Comparison of ENCODE assay signal across 25 cellular contexts in the genomic region with DNA sequence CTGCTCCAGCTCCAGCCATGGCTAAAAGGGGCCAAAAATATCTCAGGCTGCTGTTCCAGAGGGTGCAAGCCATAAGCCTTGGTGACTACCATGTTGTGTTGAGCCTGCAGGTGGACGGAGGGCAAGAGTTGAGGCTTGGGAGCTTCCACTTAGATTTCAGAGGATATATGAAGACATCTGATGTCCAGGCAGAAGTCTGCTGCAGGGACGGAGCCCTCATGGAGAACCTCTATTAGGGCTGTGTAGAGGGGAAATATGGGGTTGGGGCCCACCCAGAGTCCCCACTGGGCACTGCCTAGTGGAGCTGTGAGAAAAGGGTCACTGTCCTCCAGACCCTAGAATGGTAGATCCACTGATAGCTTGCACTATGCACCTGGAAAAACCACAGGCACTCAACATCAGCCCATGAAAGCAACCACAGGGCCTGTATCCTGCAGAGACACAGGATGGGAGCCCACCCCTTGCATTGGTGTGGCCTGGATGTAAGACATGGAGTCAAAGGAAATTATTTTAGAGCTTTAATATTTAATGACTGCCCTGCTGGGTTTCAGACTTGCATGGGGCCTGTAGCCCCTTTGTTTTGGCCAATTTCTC.
DNase-seq lines count a peak whose midpoint lies in the region; ATAC-seq, FAIRE-seq and TF ChIP-seq lines count a peak whose summit lies in the region.
"Had no signal": no experiment of that assay in that cellular context is flagged by ENCODE, and none has a peak within 500 bp of the region (broad histone marks: within the 10 kb centered on the region; RNA-seq: fewer than 3 reads in every experiment).

No MANE protein-coding gene starts in this region.

- TF ChIP-seq RAD21 in GM12878 (IDR thresholded peaks at IDR 0.05; ENCODE audit: insufficient read depth, low read depth, low read length): no peak

- POLR2A ChIA-PET in GM12878 (lab: Charles Lee): no interaction called here

- H3K27ac ChIP-seq in BLaER1 (no peak overlapping the region), GM12878 (ENCODE audit: control insufficient read depth, insufficient read depth) (no peak overlapping the region), lung (ENCODE audit: low read depth in 1 of 2, low read length in 1 of 2) (no peak overlapping the region), sigmoid colon (no peak overlapping the region)
- H3K27ac ChIP-seq: GM23248, RWPE1 had no signal

- H4K20me1 ChIP-seq in BLaER1 (no peaks in the 10 kb centered on the region), GM12878 (ENCODE audit: control insufficient read depth, insufficient read depth) (no peaks in the 10 kb centered on the region)

- H3K9ac ChIP-seq in BLaER1 (no peak overlapping the region), GM12878 (ENCODE audit: control insufficient read depth, insufficient read depth, low read length) (no peak overlapping the region)
- H3K9ac ChIP-seq: GM23248 had no signal

- TF ChIP-seq CTCF in GM12878 (IDR thresholded peaks at IDR 0.05 in 2 of 3, conservative IDR thresholded peaks at IDR 0.05 in 1 of 3; ENCODE audit: control insufficient read depth in 2 of 3, extremely low read depth in 1 of 3, insufficient read depth in 1 of 3, low read depth in 3 of 3, low read length in 3 of 3) (no peak), lung (IDR thresholded peaks at IDR 0.05; ENCODE audit: control extremely low read depth, extremely low read depth) (no peak), sigmoid colon (IDR thresholded peaks at IDR 0.05) (no peak)

- H3K4me2 ChIP-seq in BLaER1 (no peak overlapping the region), GM12878 (ENCODE audit: control insufficient read depth, insufficient read depth) (no peak overlapping the region)

- H2AFZ ChIP-seq in GM12878 (ENCODE audit: control insufficient read depth, low read depth, low read length): no peak overlapping the region
- H2AFZ ChIP-seq: GM23248 had no signal

- SMC1A ChIA-PET in GM12878 (lab: Charles Lee; ENCODE audit: uncharacterized antibody, unreplicated experiment): no interaction called here

- CTCF ChIA-PET in GM12878 (lab: Yijun Ruan, JAX): no interaction called here

- no peak for TF ChIP-seq EP300 in GM12878 (IDR thresholded peaks at IDR 0.05; ENCODE audit: borderline replicate concordance in 1 of 2, control insufficient read depth in 1 of 2, low read depth in 2 of 2, low read length in 2 of 2)
- no peak for TF ChIP-seq EP300 in sigmoid colon (IDR thresholded peaks at IDR 0.05)

- DNase-seq in DMS53 (lab: John Stamatoyannopoulos, UW) (peak; percentile 19), DMS53 treated with DMSO at 0.1 percent for 48 hours (lab: John Stamatoyannopoulos, UW; ENCODE audit: unreplicated experiment) (no peak), GM12878 (ENCODE audit: low read depth, low spot score) (no peak), lung (ENCODE audit: low spot score) (no peak), sigmoid colon (no peak), NCI-H69 (lab: John Stamatoyannopoulos, UW) (no peak)
- DNase-seq: 8988T; C1 segment of cervical spinal cord; Caco-2; CD4-positive, alpha-beta memory T cell; GM23248; H7; KBM-7; NCI-H1105 treated with DMSO at 0.1 percent for 48 hours; NCI-H2029; NCI-H2171; NCI-H345; NCI-H510A treated with DMSO at 0.1 percent for 48 hours; NCI-H774; SHP77; T-cell had no signal

- WGBS in GM12878 (ENCODE audit: insufficient coverage, insufficient replicate concordance, low lambda C conversion rate, missing lambda C conversion rate): 42% methylated on average over 2 of the region's 2 CpGs
- 93 to 95% methylated on average over 2 of the region's 2 CpGs for WGBS in lung, 2 donors
- 93 to 97% methylated on average over 2 of the region's 2 CpGs for WGBS in sigmoid colon, 2 donors

- no peak for ATAC-seq in GM12878
- no peak for ATAC-seq in lung (ENCODE audit: insufficient read depth, low FRiP score)
- ATAC-seq in HG02938 (IDR thresholded peaks at IDR 0.05; ENCODE audit: unreplicated experiment): no peak
- ATAC-seq: Panc1, T-cell had no signal

- no TSS peak for BruUV-seq in GM12878 (replicated peaks; lab: Mats Ljungman, UMichigan)

- FAIRE-seq in GM12878 (lab: Jason Lieb, UNC): no peak

- no peaks in the 10 kb centered on the region for H3K79me2 ChIP-seq in GM12878 (ENCODE audit: control insufficient read depth, insufficient read depth, low read length)

- RAD21 ChIA-PET in GM12878 (lab: Charles Lee; ENCODE audit: unreplicated experiment): no interaction called here

- H3K4me3 ChIP-seq in BLaER1 (peak overlapping the region; percentile 23; the same call in 1 of the 2 replicates), GM12878 (no peak overlapping the region), lung (peak overlapping the region; percentile 7), sigmoid colon (no peak overlapping the region)
- H3K4me3 ChIP-seq: GM23248 had no signal

- in situ Hi-C loops in GM12878 (cut with MboI): loop anchor here (10.0 to 25.0 kb wide), 2 partner anchors 50 to 647 kb away; no protein-coding TSS in a partner anchor

- peaks cover 74% of the 10 kb centered on the region for H3K9me3 ChIP-seq in BLaER1
- H3K9me3 ChIP-seq in GM12878 (replicated peaks; ENCODE audit: control insufficient read depth, insufficient read depth, low read length): peaks cover 2% of the 10 kb centered on the region; the same call in 1 of the 3 replicates
- H3K9me3 ChIP-seq in lung (ENCODE audit: control insufficient read depth in 2 of 2, insufficient read depth in 1 of 2, low read length in 1 of 2): peaks cover 0 to 8% of the 10 kb centered on the region in 2 donors
- peaks cover 0 to 19% (median 6%) of the 10 kb centered on the region in 4 donors for H3K9me3 ChIP-seq in sigmoid colon

- H3K4me1 ChIP-seq in BLaER1: peaks cover 34% of the 10 kb centered on the region
- no peaks in the 10 kb centered on the region; the same call in 1 of the 2 replicates for H3K4me1 ChIP-seq in GM12878 (ENCODE audit: control insufficient read depth, insufficient read depth, low read length)
- peaks cover 0 to 2% of the 10 kb centered on the region in 2 donors for H3K4me1 ChIP-seq in lung (ENCODE audit: control insufficient read depth in 2 of 2, insufficient read depth in 2 of 2, low read length in 2 of 2)
- no peaks in the 10 kb centered on the region for H3K4me1 ChIP-seq in sigmoid colon
- H3K4me1 ChIP-seq: Caco-2 had no signal

- H3K36me3 ChIP-seq in BLaER1: peaks cover 75% of the 10 kb centered on the region
- no peaks in the 10 kb centered on the region for H3K36me3 ChIP-seq in GM12878 (ENCODE audit: control insufficient read depth in 2 of 2, insufficient read depth in 2 of 2, low read length in 1 of 2)
- peaks cover 0 to 13% of the 10 kb centered on the region in 2 donors for H3K36me3 ChIP-seq in lung (ENCODE audit: control insufficient read depth in 2 of 2, insufficient read depth in 2 of 2, low read length in 2 of 2)
- peaks cover 8 to 69% (median 25%) of the 10 kb centered on the region in 4 donors for H3K36me3 ChIP-seq in sigmoid colon

- TF ChIP-seq POLR2A in GM12878 (IDR thresholded peaks at IDR 0.05; ENCODE audit: low read depth, low read length): no peak
- TF ChIP-seq POLR2A in sigmoid colon (IDR thresholded peaks at IDR 0.05): no peak

- intact Hi-C loops in GM12878 (cut with micrococcal nuclease; ENCODE audit: unreplicated experiment) (no loop called here), sigmoid colon (cut with DNase I) (no loop called here)

- H3K27me3 ChIP-seq in BLaER1 (no peaks in the 10 kb centered on the region; the same call in 1 of the 2 replicates), GM12878 (replicated peaks in 1 of 2; ENCODE audit: control insufficient read depth in 2 of 2, insufficient read depth in 2 of 2, low read length in 1 of 2) (no peaks in the 10 kb centered on the region), lung (ENCODE audit: control insufficient read depth, insufficient read depth) (no peaks in the 10 kb centered on the region), sigmoid colon (no peaks in the 10 kb centered on the region)

TF ChIP-seq in GM12878, 131 proteins besides CTCF, POLR2A, EP300 and RAD21:
- TF ChIP-seq ESRRA (IDR thresholded peaks at IDR 0.05; ENCODE audit: low read length): no peak
- TF ChIP-seq BRCA1 (IDR thresholded peaks at IDR 0.05; ENCODE audit: low read depth, low read length): no peak
- TF ChIP-seq TBL1XR1 (IDR thresholded peaks at IDR 0.05; ENCODE audit: low read depth, low read length): no peak
- 0 out of 2 replicates have a peak, but pooled peaks have one; percentile 68 for TF ChIP-seq CBX5 (IDR thresholded peaks at IDR 0.05; ENCODE audit: low read depth)
- TF ChIP-seq ZNF622 (IDR thresholded peaks at IDR 0.05): no peak
- TF ChIP-seq SMAD1 (IDR thresholded peaks at IDR 0.05; ENCODE audit: low read depth, partially characterized antibody): no peak
- TF ChIP-seq STAT3 (IDR thresholded peaks at IDR 0.05; ENCODE audit: low read depth, low read length): no peak
- no peak for TF ChIP-seq WRNIP1 (IDR thresholded peaks at IDR 0.05; ENCODE audit: borderline replicate concordance, low read depth, low read length)

Comparison
In these comparisons a context has a peak if more than half of its experiments do, and no peak if none do; other contexts are left out.
1. H3K4me3 ChIP-seq: peak in BLaER1 (single experiment) and lung (single experiment); none in GM12878 (single experiment) and sigmoid colon (0 of 4).